19 cellular contexts compared by ENCODE assay signal in genomic region chr9:125953314-125954019, GRCh38.
DNase-seq lines count a peak whose midpoint lies in the region; ATAC-seq and TF ChIP-seq lines count a peak whose summit lies in the region.
"Had no signal": no experiment of that assay in that cellular context is flagged by ENCODE, and none has a peak within 500 bp of the region (broad histone marks: within the 10 kb centered on the region; RNA-seq: fewer than 3 reads in every experiment).

No MANE protein-coding gene starts in this region.

- intact Hi-C loops in Caco-2 (cut with micrococcal nuclease; ENCODE audit: unreplicated experiment), result no loop called here
- intact Hi-C loops in upper lobe of right lung (cut with DNase I), result no loop called here

- H3K36me3 ChIP-seq in Caco-2 (ENCODE audit: control insufficient read depth, insufficient read depth, low read length) (no peaks in the 10 kb centered on the region), trophoblast cell (ENCODE audit: control insufficient read depth in 1 of 2, insufficient read depth in 2 of 2, low read length in 2 of 2) (no peaks in the 10 kb centered on the region), upper lobe of right lung (no peaks in the 10 kb centered on the region)

- no peak overlapping the region for H2BK120ac ChIP-seq in trophoblast cell (ENCODE audit: insufficient read depth, low read length, poor library complexity)

- H3K27ac Mint-ChIP-seq in Caco-2 (ENCODE audit: unreplicated experiment), result peak overlapping the region; percentile 30
- H3K27ac Mint-ChIP-seq: CD4-positive, alpha-beta T cell; HFFc6 had no signal

- H2BK12ac ChIP-seq in trophoblast cell (ENCODE audit: low read length), result no peak overlapping the region

- H3K79me2 ChIP-seq in trophoblast cell (ENCODE audit: control insufficient read depth, insufficient read depth, low read length, poor library complexity), result no peaks in the 10 kb centered on the region

- no peak overlapping the region for H3K14ac ChIP-seq in trophoblast cell (ENCODE audit: low read length)

- peaks cover 13% of the 10 kb centered on the region for H3K4me1 Mint-ChIP-seq in Caco-2 (ENCODE audit: low read depth, unreplicated experiment)

- WGBS in trophoblast cell (ENCODE audit: extremely low coverage, insufficient coverage, insufficient read length), result no CpG with 5 or more reads among the region's 12 CpGs

- H3K27ac ChIP-seq in trophoblast cell (ENCODE audit: low read depth, low read length) (no peak overlapping the region), RWPE1 (no peak overlapping the region), upper lobe of right lung (no peak overlapping the region)
- H3K27ac ChIP-seq: 22Rv1, A549, C4-2B, GM23248 had no signal

- no peaks in the 10 kb centered on the region for H3K9me3 ChIP-seq in Caco-2
- no peaks in the 10 kb centered on the region for H3K9me3 ChIP-seq in trophoblast cell (ENCODE audit: insufficient read depth, low read depth, low read length)
- H3K9me3 ChIP-seq in upper lobe of right lung, result no peaks in the 10 kb centered on the region
- H3K9me3 ChIP-seq: A549 had no signal

- H3K4me3 ChIP-seq in Caco-2 (ENCODE audit: low read depth, low read length) (no peak overlapping the region), trophoblast cell (ENCODE audit: low read depth, low read length) (no peak overlapping the region), upper lobe of right lung (no peak overlapping the region)
- H3K4me3 ChIP-seq: A549, GM23248 had no signal

- BruUV-seq in Caco-2 (replicated peaks; lab: Mats Ljungman, UMichigan), result no TSS peak

- H3K4me1 ChIP-seq in Caco-2 (peaks cover 20% of the 10 kb centered on the region), trophoblast cell (ENCODE audit: control insufficient read depth in 1 of 2, insufficient read depth in 2 of 2, low read length in 2 of 2) (peaks cover 2% of the 10 kb centered on the region in 2 experiments), upper lobe of right lung (no peaks in the 10 kb centered on the region)
- H3K4me1 ChIP-seq: A549 had no signal

- ATAC-seq in left lobe of liver, result peak; percentile 81
- no peak for ATAC-seq in HG02885 (IDR thresholded peaks at IDR 0.05; ENCODE audit: poor library complexity, unreplicated experiment)
- no peak for ATAC-seq in upper lobe of right lung
- ATAC-seq: A549, HCT116 had no signal

- no peak overlapping the region for H4K8ac ChIP-seq in trophoblast cell (ENCODE audit: low read depth, low read length)

- no peaks in the 10 kb centered on the region for H3K27me3 Mint-ChIP-seq in Caco-2 (ENCODE audit: insufficient read depth, unreplicated experiment)
- H3K27me3 Mint-ChIP-seq: CD4-positive, alpha-beta T cell had no signal

- POLR2A ChIA-PET in Caco-2 (lab: Charles Lee), result no interaction called here
- POLR2A ChIA-PET in RWPE1 (lab: Yijun Ruan, JAX; ENCODE audit: low non-redundant PET), result interaction anchor here (0.7 kb wide), 1 partner anchor 45 kb away, joined by 5 read pairs; no protein-coding TSS in a partner anchor

- H3K18ac ChIP-seq in trophoblast cell (ENCODE audit: low read length), result no peak overlapping the region

- no peak overlapping the region for H2AFZ ChIP-seq in trophoblast cell (ENCODE audit: insufficient read depth, low read length, poor library complexity)
- H2AFZ ChIP-seq: GM23248 had no signal

- no peak overlapping the region for H2BK5ac ChIP-seq in trophoblast cell (ENCODE audit: low read depth, low read length, poor library complexity)

- no peak overlapping the region for H4K91ac ChIP-seq in trophoblast cell (ENCODE audit: low read depth, low read length)

- H3K9me3 Mint-ChIP-seq in Caco-2 (ENCODE audit: unreplicated experiment), result no peaks in the 10 kb centered on the region
- H3K9me3 Mint-ChIP-seq: CD4-positive, alpha-beta T cell; HFFc6 had no signal

- H4K12ac ChIP-seq in trophoblast cell (ENCODE audit: low read depth, low read length), result no peak overlapping the region

- peak; percentile 27 to 53 for DNase-seq in Caco-2
- peak; percentile 13 for DNase-seq in HuH-7.5 (ENCODE audit: low spot score)
- DNase-seq in left lobe of liver (ENCODE audit: low spot score), result no peak
- no peak for DNase-seq in trophoblast cell
- DNase-seq in RWPE1 (ENCODE audit: low spot score), result no peak
- no peak for DNase-seq in upper lobe of right lung
- DNase-seq: AML-193; CD4-positive, alpha-beta T cell; DMS153; DMS79; GDM1; GM23248; HFFc6; IMR-90 had no signal

- no peak overlapping the region for H3K4me2 ChIP-seq in trophoblast cell (ENCODE audit: low read length)
- H3K4me2 ChIP-seq: A549 had no signal

- TF ChIP-seq CTCF in Caco-2 (IDR thresholded peaks at IDR 0.05; ENCODE audit: insufficient read depth in 1 of 2, low read depth in 1 of 2, low read length in 1 of 2, severe bottlenecking in 1 of 2, unreplicated experiment in 1 of 2) (no peak), RWPE1 (conservative IDR thresholded peaks at IDR 0.05; ENCODE audit: low read depth) (no peak), upper lobe of right lung (IDR thresholded peaks at IDR 0.05) (no peak)

- CTCF ChIA-PET in Caco-2 (lab: Charles Lee), result no interaction called here
- CTCF ChIA-PET in RWPE1 (lab: Yijun Ruan, JAX), result no interaction called here

- no peaks in the 10 kb centered on the region for H3K79me1 ChIP-seq in trophoblast cell (ENCODE audit: low read length)

- no peaks in the 10 kb centered on the region for H3K27me3 ChIP-seq in Caco-2 (replicated peaks; ENCODE audit: control insufficient read depth, insufficient read depth, low read length)
- no peaks in the 10 kb centered on the region for H3K27me3 ChIP-seq in trophoblast cell (ENCODE audit: insufficient read depth, low read length)
- no peaks in the 10 kb centered on the region for H3K27me3 ChIP-seq in upper lobe of right lung

- no peaks in the 10 kb centered on the region for H3K36me3 Mint-ChIP-seq in Caco-2 (ENCODE audit: insufficient read depth, unreplicated experiment)

- H3K23ac ChIP-seq in trophoblast cell (ENCODE audit: low read length), result peak overlapping the region; percentile 61

- H3K4me3 Mint-ChIP-seq in Caco-2 (ENCODE audit: unreplicated experiment), result peak overlapping the region; percentile 17
- H3K4me3 Mint-ChIP-seq: CD4-positive, alpha-beta T cell; HFFc6 had no signal

- H2AK5ac ChIP-seq in trophoblast cell (ENCODE audit: low read length), result no peak overlapping the region

- no peak overlapping the region for H3K4ac ChIP-seq in trophoblast cell (ENCODE audit: low read depth, low read length)

- H3K9ac ChIP-seq in trophoblast cell (ENCODE audit: low read length), result no peak overlapping the region
- H3K9ac ChIP-seq: GM23248 had no signal

Comparison
In these comparisons a context has a peak if more than half of its experiments do, and no peak if none do; other contexts are left out.
1. DNase-seq: peak in Caco-2 (2 of 2) and HuH-7.5 (single experiment); none in left lobe of liver (single experiment), trophoblast cell (0 of 2), RWPE1 (single experiment) and upper lobe of right lung (single experiment).